In genomic region chr7:1494447-1494846, GRCh38 we compare ENCODE assay signal across 19 cellular contexts. TPM values are rescaled to one million over a fixed set of nuclear protein-coding genes. Genes with fewer than 3 reads are reported as not detected.
DNase-seq lines count a peak whose midpoint lies in the region; ATAC-seq, FAIRE-seq and TF ChIP-seq lines count a peak whose summit lies in the region.
"Had no signal": no experiment of that assay in that cellular context is flagged by ENCODE, and none has a peak within 500 bp of the region (broad histone marks: within the 10 kb centered on the region; RNA-seq: fewer than 3 reads in every experiment).

No MANE protein-coding gene starts in this region.

- H3K4me2 ChIP-seq in HepG2 (ENCODE audit: low read depth, low read length), result no peak overlapping the region
- no peak overlapping the region for H3K4me2 ChIP-seq in osteoblast (ENCODE audit: insufficient read depth, low read length)
- H3K4me2 ChIP-seq: A549, BLaER1 had no signal

- H3K4me1 ChIP-seq in HepG2 (ENCODE audit: insufficient read depth, low read length) (no peaks in the 10 kb centered on the region), right lobe of liver (no peaks in the 10 kb centered on the region), osteoblast (ENCODE audit: insufficient read depth, low read length) (no peaks in the 10 kb centered on the region)
- H3K4me1 ChIP-seq: A549, BLaER1 had no signal

- DNase-seq in HepG2 (ENCODE audit: low spot score) (no peak), right lobe of liver (no peak), iPS-NIHi11 (ENCODE audit: low spot score) (peak; percentile 44), posterior cingulate gyrus (peak in 8 of 10 donors; percentile 34 to 93 (median 58)), osteoblast (ENCODE audit: insufficient read length, low spot score, missing footprints) (no peak), HEK293T (ENCODE audit: extremely low spot score) (no peak)
- DNase-seq in activated naive CD4-positive, alpha-beta T cell treated with anti-CD3 and anti-CD28 coated beads, Interleukin-2, amount 50 U/mL, for 72 hours (ENCODE audit: low spot score in 2 of 2), result no peak
- DNase-seq: AML-193, DMS153, DMS79, GDM1, GOT3, H9 had no signal

- H3K36me3 Mint-ChIP-seq in activated naive CD4-positive, alpha-beta T cell treated with anti-CD3 and anti-CD28 coated beads, Interleukin-2, amount 50 U/mL, for 72 hours, result peaks cover 0 to 11% of the 10 kb centered on the region in 2 donors

- CTCF ChIA-PET in HepG2 (lab: Yijun Ruan, JAX; ENCODE audit: low intra/inter-chr PET ratio, low total read pairs) (no interaction called here), HEK293T (lab: Yijun Ruan, JAX) (no interaction called here)

- H3K79me2 ChIP-seq in HepG2 (ENCODE audit: insufficient read depth, low read length) (no peaks in the 10 kb centered on the region), osteoblast (ENCODE audit: insufficient read depth, low read length) (no peaks in the 10 kb centered on the region)

- H3K27ac ChIP-seq in HepG2 (ENCODE audit: extremely low read length, insufficient read depth, low read length) (no peak overlapping the region), right lobe of liver (no peak overlapping the region), osteoblast (ENCODE audit: low read depth, low read length) (no peak overlapping the region)
- H3K27ac ChIP-seq: 22Rv1, A549, BLaER1 had no signal

- BruUV-seq in HepG2 (replicated peaks; lab: Mats Ljungman, UMichigan), result no TSS peak

- H4K20me1 ChIP-seq in HepG2 (ENCODE audit: insufficient read depth, low read length) (no peaks in the 10 kb centered on the region), osteoblast (ENCODE audit: insufficient read depth, low read length) (no peaks in the 10 kb centered on the region)

- POLR2A ChIA-PET in HepG2 (lab: Yijun Ruan, JAX) (no interaction called here), HEK293T (lab: Yijun Ruan, JAX) (no interaction called here)

- 89% methylated on average over 15 of the region's 25 CpGs for WGBS in HepG2 (ENCODE audit: low lambda C conversion rate)
- 100% methylated on average over 1 of the region's 25 CpGs for WGBS in right lobe of liver (ENCODE audit: insufficient coverage, low coverage, low lambda C conversion rate, missing lambda C conversion rate)

- no peak for FAIRE-seq in HepG2 (lab: Jason Lieb, UNC)
- FAIRE-seq: A549, GM12892 had no signal

- TF ChIP-seq RAD21 in HepG2 (CRISPR knock-in tag; IDR thresholded peaks at IDR 0.05), result no peak

- H2AFZ ChIP-seq in HepG2 (ENCODE audit: low read length) (no peak overlapping the region), osteoblast (ENCODE audit: low read length) (no peak overlapping the region)

- no peak for TF ChIP-seq CTCF in HepG2 (CRISPR knock-in tag; IDR thresholded peaks at IDR 0.05)
- TF ChIP-seq CTCF in right lobe of liver (IDR thresholded peaks at IDR 0.05), result no peak
- no peak for TF ChIP-seq CTCF in osteoblast (IDR thresholded peaks at IDR 0.05; ENCODE audit: extremely low read depth, low read depth, low read length)

- intact Hi-C loops in HepG2 (cut with micrococcal nuclease; ENCODE audit: unreplicated experiment), result no loop called here
- intact Hi-C loops in right lobe of liver (cut with DNase I), result no loop called here
- intact Hi-C loops in posterior cingulate gyrus (cut with DNase I), result no loop called here

- H3K27me3 ChIP-seq in HepG2 (ENCODE audit: control insufficient read depth in 1 of 2, insufficient read depth in 2 of 2, low read length in 2 of 2) (no peaks in the 10 kb centered on the region), right lobe of liver (no peaks in the 10 kb centered on the region), osteoblast (ENCODE audit: insufficient read depth, low read length) (no peaks in the 10 kb centered on the region)
- H3K27me3 ChIP-seq: BLaER1 had no signal

- ATAC-seq in HepG2, result no peak
- ATAC-seq in right lobe of liver, result no peak
- ATAC-seq in activated naive CD4-positive, alpha-beta T cell treated with anti-CD3 and anti-CD28 coated beads, Interleukin-2, amount 50 U/mL, for 72 hours, result no peak

- H3K9ac ChIP-seq in HepG2 (ENCODE audit: insufficient read depth, low read depth, low read length), result no peak overlapping the region
- H3K9ac ChIP-seq: BLaER1 had no signal

- in situ Hi-C loops in HepG2 (cut with HindIII; ENCODE audit: extremely low pct_ligation_motif_present, low pct_unique_long_range_greater_than_20kb), result no loop called here

- H3K36me3 ChIP-seq in HepG2 (replicated peaks in 1 of 2; ENCODE audit: control insufficient read depth in 1 of 2, insufficient read depth in 2 of 2, low read length in 2 of 2), result peaks cover 22 to 47% of the 10 kb centered on the region in 2 experiments; a peak in 4 of 5 replicates
- peaks cover 0 to 54% (median 3%) of the 10 kb centered on the region in 4 donors for H3K36me3 ChIP-seq in right lobe of liver
- peaks cover 38% of the 10 kb centered on the region for H3K36me3 ChIP-seq in osteoblast (ENCODE audit: insufficient read depth, low read length)

- H3K9me3 ChIP-seq in HepG2 (ENCODE audit: low read length), result no peaks in the 10 kb centered on the region
- no peaks in the 10 kb centered on the region for H3K9me3 ChIP-seq in right lobe of liver
- no peaks in the 10 kb centered on the region for H3K9me3 ChIP-seq in osteoblast (ENCODE audit: low read depth, low read length)
- H3K9me3 ChIP-seq: A549, BLaER1 had no signal

- no peak overlapping the region for H3K27ac Mint-ChIP-seq in activated naive CD4-positive, alpha-beta T cell treated with anti-CD3 and anti-CD28 coated beads, Interleukin-2, amount 50 U/mL, for 72 hours
- H3K27ac Mint-ChIP-seq: CD14-positive monocyte; CD4-positive, alpha-beta memory T cell; H9 had no signal

- TF ChIP-seq EP300 in HepG2 (IDR thresholded peaks at IDR 0.05; ENCODE audit: low read depth in 2 of 2, low read length in 2 of 2) (no peak), HepG2 (CRISPR knock-in tag; IDR thresholded peaks at IDR 0.05; ENCODE audit: borderline replicate concordance) (no peak)

- H3K4me3 ChIP-seq in HepG2 (replicated peaks in 1 of 3; ENCODE audit: insufficient read depth in 1 of 3, low read depth in 2 of 3, low read length in 3 of 3) (no peak overlapping the region), right lobe of liver (no peak overlapping the region), osteoblast (ENCODE audit: insufficient read depth, low read length) (no peak overlapping the region)
- H3K4me3 ChIP-seq: A549, BLaER1 had no signal

- no peaks in the 10 kb centered on the region for H3K9me3 Mint-ChIP-seq in activated naive CD4-positive, alpha-beta T cell treated with anti-CD3 and anti-CD28 coated beads, Interleukin-2, amount 50 U/mL, for 72 hours
- H3K9me3 Mint-ChIP-seq: CD14-positive monocyte; CD4-positive, alpha-beta memory T cell; H9 had no signal

- TF ChIP-seq POLR2A in HepG2 (IDR thresholded peaks at IDR 0.05; ENCODE audit: insufficient read depth in 1 of 2, low read depth in 2 of 2, low read length in 2 of 2) (no peak), right lobe of liver (IDR thresholded peaks at IDR 0.05) (no peak)

RNA-seq across cellular contexts. Expression of gene INTS1, which starts 9.7 kb away (rescaled TPM):
- total RNA-seq in HepG2 (2016; rRNA removed; fragmentation: Illumina TruSeq; extraction: Trizol) (17.3 and 29.0 TPM in 2 replicates), right lobe of liver (10 to 100 TPM; 30.1 to 49.6 (median 41.2) TPM), osteoblast (53.0 and 66.2 TPM in 2 replicates)
- 5.1 and 5.5 TPM in 2 replicates for total RNA-seq in HepG2 (2016; cell fraction: cytosol; rRNA removed; fragmentation: Illumina TruSeq; extraction: Trizol; ENCODE audit: low read depth)
- 10.4 and 29.7 TPM in 2 replicates for total RNA-seq in HepG2 (2016; cell fraction: insoluble cytoplasmic fraction; rRNA removed; fragmentation: Illumina TruSeq; extraction: Trizol)
- total RNA-seq in HepG2 (2016; cell fraction: membrane; rRNA removed; fragmentation: Illumina TruSeq; extraction: Trizol), result 7.6 and 9.1 TPM in 2 replicates
- total RNA-seq in HepG2 (2016; cell fraction: nucleus; rRNA removed; fragmentation: Illumina TruSeq; extraction: Trizol), result 41.5 and 48.7 TPM in 2 replicates
- polyA plus RNA-seq in HepG2 (2011; rRNA removed), result 13.7 and 18.2 TPM in 2 replicates
- 13.7 and 18.1 TPM in 2 replicates for polyA plus RNA-seq in HepG2 (2011; cell fraction: cytosol; rRNA removed)
- 167 and 254 TPM in 2 replicates for polyA plus RNA-seq in HepG2 (2011; cell fraction: nucleus; rRNA removed)
- polyA plus RNA-seq in HepG2 (2012), result 20.5 and 22.5 TPM in 2 replicates
- polyA plus RNA-seq in HepG2 (2016; cell fraction: cytosol; fragmentation: Illumina TruSeq; extraction: Trizol; ENCODE audit: low read depth), result 3.9 and 4.3 TPM in 2 replicates
- polyA plus RNA-seq in HepG2 (2016; cell fraction: insoluble cytoplasmic fraction; fragmentation: Illumina TruSeq; extraction: Trizol; ENCODE audit: low read depth), result 11.9 and 26.2 TPM in 2 replicates
- 6.0 and 6.1 TPM in 2 replicates for polyA plus RNA-seq in HepG2 (2016; cell fraction: membrane; fragmentation: Illumina TruSeq; extraction: Trizol; ENCODE audit: low read depth)
- 118 and 123 TPM in 2 replicates for polyA plus RNA-seq in HepG2 (2016; cell fraction: nucleus; fragmentation: Illumina TruSeq; extraction: Trizol; ENCODE audit: insufficient read depth, low read depth)
- polyA minus RNA-seq in HepG2 (2011; rRNA and poly(A)+ RNA removed; ENCODE audit: low replicate concordance), result 33.5 and 55.8 TPM in 2 replicates
- polyA minus RNA-seq in HepG2 (2011; cell fraction: cytosol; rRNA and poly(A)+ RNA removed), result 18.4 and 23.7 TPM in 2 replicates
- 25.5 and 29.1 TPM in 2 replicates for polyA minus RNA-seq in HepG2 (2011; cell fraction: nucleus; rRNA and poly(A)+ RNA removed)
- 10 to 100 TPM; 84.6 to 85.0 TPM for total RNA-seq in activated naive CD4-positive, alpha-beta T cell treated with anti-CD3 and anti-CD28 coated beads, Interleukin-2, amount 50 U/mL, for 72 hours

RNA-seq across cellular contexts. Expression of gene MICALL2, which starts 35.2 kb away (rescaled TPM):
- total RNA-seq in HepG2 (2016; rRNA removed; fragmentation: Illumina TruSeq; extraction: Trizol) (1.8 and 5.8 TPM in 2 replicates), right lobe of liver (10 to 100 TPM in 5 of 6 experiments, 1 to 10 TPM in 1; 8.2 to 23.8 (median 13.6) TPM), osteoblast (30.4 and 36.5 TPM in 2 replicates)
- total RNA-seq in HepG2 (2016; cell fraction: cytosol; rRNA removed; fragmentation: Illumina TruSeq; extraction: Trizol; ENCODE audit: low read depth), result 5.5 and 6.3 TPM in 2 replicates
- total RNA-seq in HepG2 (2016; cell fraction: insoluble cytoplasmic fraction; rRNA removed; fragmentation: Illumina TruSeq; extraction: Trizol), result 2.1 and 6.3 TPM in 2 replicates
- total RNA-seq in HepG2 (2016; cell fraction: membrane; rRNA removed; fragmentation: Illumina TruSeq; extraction: Trizol), result 2.9 and 3.0 TPM in 2 replicates
- total RNA-seq in HepG2 (2016; cell fraction: nucleus; rRNA removed; fragmentation: Illumina TruSeq; extraction: Trizol), result 7.9 and 10.2 TPM in 2 replicates
- polyA plus RNA-seq in HepG2 (2011; rRNA removed), result 12.4 and 15.0 TPM in 2 replicates
- 2.3 and 4.4 TPM in 2 replicates for polyA plus RNA-seq in HepG2 (2011; cell fraction: cytosol; rRNA removed)
- polyA plus RNA-seq in HepG2 (2011; cell fraction: nucleus; rRNA removed), result 231 and 294 TPM in 2 replicates
- 5.9 and 10.1 TPM in 2 replicates for polyA plus RNA-seq in HepG2 (2012)
- 1.1 and 1.7 TPM in 2 replicates for polyA plus RNA-seq in HepG2 (2016; cell fraction: cytosol; fragmentation: Illumina TruSeq; extraction: Trizol; ENCODE audit: low read depth)
- 1.9 and 2.3 TPM in 2 replicates for polyA plus RNA-seq in HepG2 (2016; cell fraction: insoluble cytoplasmic fraction; fragmentation: Illumina TruSeq; extraction: Trizol; ENCODE audit: low read depth)
- 1.3 and 1.7 TPM in 2 replicates for polyA plus RNA-seq in HepG2 (2016; cell fraction: membrane; fragmentation: Illumina TruSeq; extraction: Trizol; ENCODE audit: low read depth)
- polyA plus RNA-seq in HepG2 (2016; cell fraction: nucleus; fragmentation: Illumina TruSeq; extraction: Trizol; ENCODE audit: insufficient read depth, low read depth), result 32.1 and 32.9 TPM in 2 replicates
- 17.6 and 22.4 TPM in 2 replicates for polyA minus RNA-seq in HepG2 (2011; rRNA and poly(A)+ RNA removed; ENCODE audit: low replicate concordance)
- polyA minus RNA-seq in HepG2 (2011; cell fraction: cytosol; rRNA and poly(A)+ RNA removed), result 2.2 and 2.5 TPM in 2 replicates
- 26.2 and 30.8 TPM in 2 replicates for polyA minus RNA-seq in HepG2 (2011; cell fraction: nucleus; rRNA and poly(A)+ RNA removed)
- 1 to 10 TPM; 1.4 to 9.1 TPM for total RNA-seq in activated naive CD4-positive, alpha-beta T cell treated with anti-CD3 and anti-CD28 coated beads, Interleukin-2, amount 50 U/mL, for 72 hours

RNA-seq across cellular contexts. Expression of gene MAFK, which starts 36.1 kb away (rescaled TPM):
- 9.2 and 10.4 TPM in 2 replicates for total RNA-seq in HepG2 (2016; rRNA removed; fragmentation: Illumina TruSeq; extraction: Trizol)
- 1.4 and 1.5 TPM in 2 replicates for total RNA-seq in HepG2 (2016; cell fraction: cytosol; rRNA removed; fragmentation: Illumina TruSeq; extraction: Trizol; ENCODE audit: low read depth)
- total RNA-seq in HepG2 (2016; cell fraction: insoluble cytoplasmic fraction; rRNA removed; fragmentation: Illumina TruSeq; extraction: Trizol), result 8.1 and 11.1 TPM in 2 replicates
- total RNA-seq in HepG2 (2016; cell fraction: membrane; rRNA removed; fragmentation: Illumina TruSeq; extraction: Trizol), result 4.0 and 4.6 TPM in 2 replicates
- 6.5 TPM in 2 replicates for total RNA-seq in HepG2 (2016; cell fraction: nucleus; rRNA removed; fragmentation: Illumina TruSeq; extraction: Trizol)
- polyA plus RNA-seq in HepG2 (2011; rRNA removed), result 7.3 and 13.8 TPM in 2 replicates
- polyA plus RNA-seq in HepG2 (2011; cell fraction: cytosol; rRNA removed), result 6.2 and 7.3 TPM in 2 replicates
- 63.2 and 72.7 TPM in 2 replicates for polyA plus RNA-seq in HepG2 (2011; cell fraction: nucleus; rRNA removed)
- 15.2 and 31.6 TPM in 2 replicates for polyA plus RNA-seq in HepG2 (2012)
- polyA plus RNA-seq in HepG2 (2016; cell fraction: cytosol; fragmentation: Illumina TruSeq; extraction: Trizol; ENCODE audit: low read depth), result 0.54 and 0.61 TPM in 2 replicates
- 6.5 and 8.2 TPM in 2 replicates for polyA plus RNA-seq in HepG2 (2016; cell fraction: insoluble cytoplasmic fraction; fragmentation: Illumina TruSeq; extraction: Trizol; ENCODE audit: low read depth)
- 1.9 TPM in 2 replicates for polyA plus RNA-seq in HepG2 (2016; cell fraction: membrane; fragmentation: Illumina TruSeq; extraction: Trizol; ENCODE audit: low read depth)
- polyA plus RNA-seq in HepG2 (2016; cell fraction: nucleus; fragmentation: Illumina TruSeq; extraction: Trizol; ENCODE audit: insufficient read depth, low read depth), result 19.6 and 20.9 TPM in 2 replicates
- 11.1 and 17.4 TPM in 2 replicates for polyA minus RNA-seq in HepG2 (2011; rRNA and poly(A)+ RNA removed; ENCODE audit: low replicate concordance)
- 12.7 and 12.8 TPM in 2 replicates for polyA minus RNA-seq in HepG2 (2011; cell fraction: cytosol; rRNA and poly(A)+ RNA removed)
- 10.8 and 12.7 TPM in 2 replicates for polyA minus RNA-seq in HepG2 (2011; cell fraction: nucleus; rRNA and poly(A)+ RNA removed)
- 10 to 100 TPM in 4 of 6 experiments, 1 to 10 TPM in 2; 6.9 to 29.7 (median 13.1) TPM for total RNA-seq in right lobe of liver
- total RNA-seq in activated naive CD4-positive, alpha-beta T cell treated with anti-CD3 and anti-CD28 coated beads, Interleukin-2, amount 50 U/mL, for 72 hours, result 10 to 100 TPM; 34.1 to 37.3 TPM
- 19.7 and 21.7 TPM in 2 replicates for total RNA-seq in osteoblast

Comparison
In these comparisons a context has a peak if more than half of its experiments do, and no peak if none do; other contexts are left out.
1. DNase-seq: peak in iPS-NIHi11 (single experiment) and posterior cingulate gyrus (8 of 10); none in HepG2 (single experiment), right lobe of liver (0 of 3), activated naive CD4-positive, alpha-beta T cell treated with anti-CD3 and anti-CD28 coated beads, Interleukin-2, amount 50 U/mL, for 72 hours (0 of 2), osteoblast (single experiment) and HEK293T (single experiment).